16 cellular contexts compared by ENCODE assay signal in the genomic region with DNA sequence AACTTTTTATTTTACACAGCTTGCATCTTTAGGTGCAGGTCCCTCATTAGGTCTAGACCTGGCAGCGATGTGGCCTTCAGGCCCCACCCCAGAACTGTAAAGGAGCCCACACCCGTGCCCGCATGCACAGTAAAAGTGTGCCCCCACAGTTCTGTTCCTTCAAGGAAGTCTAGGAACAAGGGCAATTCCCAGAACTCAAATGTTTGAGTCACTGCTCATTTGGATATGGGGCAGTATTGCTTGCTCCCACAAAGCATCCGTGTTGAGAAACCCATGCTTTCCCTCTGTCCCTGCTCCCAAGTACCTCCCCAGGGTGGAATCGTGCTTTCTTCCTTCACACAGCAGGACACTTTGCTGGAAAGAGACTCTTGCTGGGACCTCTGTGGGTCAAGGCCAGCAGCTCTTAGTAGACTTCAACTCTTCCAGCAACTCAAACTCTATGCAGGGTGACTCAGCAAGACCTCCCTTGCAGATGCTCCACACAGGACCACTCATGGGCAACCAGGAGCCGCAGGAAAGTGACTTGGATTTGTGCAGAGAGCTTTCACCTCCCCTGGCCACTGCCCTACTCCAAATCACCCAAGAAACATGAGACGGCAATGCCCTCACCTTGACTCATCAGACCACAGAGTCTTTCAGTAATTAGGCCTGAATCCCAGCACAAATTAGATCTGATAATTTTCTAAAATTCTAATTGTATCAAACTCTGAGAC. TPM values are rescaled to one million over a fixed set of nuclear protein-coding genes. Genes with fewer than 3 reads are reported as not detected.
A peak's percentile ranks its signal among the peaks of the same experiment; 100 is the strongest.
DNase-seq lines count a peak whose midpoint lies in the region; ATAC-seq and TF ChIP-seq lines count a peak whose summit lies in the region.
"Had no signal": no experiment of that assay in that cellular context is flagged by ENCODE, and none has a peak within 500 bp of the region (broad histone marks: within the 10 kb centered on the region; RNA-seq: fewer than 3 reads in every experiment).

No MANE protein-coding gene starts in this region.

- no peak overlapping the region for H3K4me3 ChIP-seq in HEK293 (ENCODE audit: low read depth, low read length)
- H3K4me3 ChIP-seq: gastrocnemius medialis, pancreas had no signal

- peak; percentile 66 for DNase-seq in AG08395 (ENCODE audit: low spot score)
- DNase-seq in activated T-helper 2 cell treated with anti-CD3 and anti-CD28 coated beads, Interferon-gamma antibody, Interleukin-2, Interleukin-4, amounts not matched to agents 10 μg/mL and 5 μg/mL and 100 μg/mL, durations not matched to agents 14 hours and 24 hours and 36 hours (ENCODE audit: low spot score), result no peak
- peak in 1 of 2 donors; percentile 68 for DNase-seq in foreskin keratinocyte
- DNase-seq in GM10266 (ENCODE audit: extremely low spot score), result no peak
- no peak for DNase-seq in KG1 (lab: John Stamatoyannopoulos, UW)
- no peak for DNase-seq in GOT3 (lab: John Stamatoyannopoulos, UW)
- DNase-seq: activated T-cell treated with anti-CD3 and anti-CD28 coated beads for 4 hours, gastrocnemius medialis, NCI-H187, pancreas, substantia nigra had no signal

- POLR2A ChIA-PET in HEK293 (lab: Yijun Ruan, JAX), result no interaction called here

- H3K9me3 Mint-ChIP-seq in activated T-helper 2 cell treated with anti-CD3 and anti-CD28 coated beads, Interferon-gamma antibody, Interleukin-2, Interleukin-4, amounts not matched to agents 10 μg/mL and 5 μg/mL and 100 μg/mL, durations not matched to agents 14 hours and 24 hours and 36 hours, result no peaks in the 10 kb centered on the region
- H3K9me3 Mint-ChIP-seq: CD14-positive monocyte had no signal

- H3K4me3 Mint-ChIP-seq in activated T-helper 2 cell treated with anti-CD3 and anti-CD28 coated beads, Interferon-gamma antibody, Interleukin-2, Interleukin-4, amounts not matched to agents 10 μg/mL and 5 μg/mL and 100 μg/mL, durations not matched to agents 14 hours and 24 hours and 36 hours (ENCODE audit: low read depth), result no peak overlapping the region
- H3K4me3 Mint-ChIP-seq: brain, CD14-positive monocyte had no signal

- H3K36me3 Mint-ChIP-seq in activated T-helper 2 cell treated with anti-CD3 and anti-CD28 coated beads, Interferon-gamma antibody, Interleukin-2, Interleukin-4, amounts not matched to agents 10 μg/mL and 5 μg/mL and 100 μg/mL, durations not matched to agents 14 hours and 24 hours and 36 hours (ENCODE audit: low read depth), result peaks cover 29% of the 10 kb centered on the region

- H3K4me1 Mint-ChIP-seq in activated T-helper 2 cell treated with anti-CD3 and anti-CD28 coated beads, Interferon-gamma antibody, Interleukin-2, Interleukin-4, amounts not matched to agents 10 μg/mL and 5 μg/mL and 100 μg/mL, durations not matched to agents 14 hours and 24 hours and 36 hours (ENCODE audit: low read depth), result peaks cover 49% of the 10 kb centered on the region

- H3K27me3 ChIP-seq in foreskin keratinocyte, result no peaks in the 10 kb centered on the region
- H3K27me3 ChIP-seq: gastrocnemius medialis, pancreas had no signal

- no peak overlapping the region for H3K27ac ChIP-seq in HEK293 (ENCODE audit: extremely low read depth, low read depth, low read length)
- peak overlapping the region; percentile 68 for H3K27ac ChIP-seq in foreskin keratinocyte
- H3K27ac ChIP-seq: gastrocnemius medialis, pancreas, VCaP had no signal

- no peaks in the 10 kb centered on the region for H3K27me3 Mint-ChIP-seq in activated T-helper 2 cell treated with anti-CD3 and anti-CD28 coated beads, Interferon-gamma antibody, Interleukin-2, Interleukin-4, amounts not matched to agents 10 μg/mL and 5 μg/mL and 100 μg/mL, durations not matched to agents 14 hours and 24 hours and 36 hours (ENCODE audit: low read depth)
- H3K27me3 Mint-ChIP-seq: brain had no signal

- TF ChIP-seq CTCF in HEK293 (tag by site-specific recombination; IDR thresholded peaks at IDR 0.05), result no peak
- TF ChIP-seq CTCF in foreskin keratinocyte (conservative IDR thresholded peaks at IDR 0.05), result no peak
- no peak for TF ChIP-seq CTCF in GM10266 (IDR thresholded peaks at IDR 0.05; ENCODE audit: control insufficient read depth, insufficient read depth, low read depth, missing control alignments)

- CTCF ChIA-PET in HEK293 (lab: Yijun Ruan, JAX), result interaction anchor here (0.7 kb wide), 1 partner anchor 131 kb away, joined by 3 read pairs; no protein-coding TSS in a partner anchor

- H3K27ac Mint-ChIP-seq in activated T-helper 2 cell treated with anti-CD3 and anti-CD28 coated beads, Interferon-gamma antibody, Interleukin-2, Interleukin-4, amounts not matched to agents 10 μg/mL and 5 μg/mL and 100 μg/mL, durations not matched to agents 14 hours and 24 hours and 36 hours, result peak overlapping the region; percentile 18

- no peaks in the 10 kb centered on the region for H3K9me3 ChIP-seq in HEK293 (ENCODE audit: control insufficient read depth, insufficient read depth, low read depth, low read length)
- H3K9me3 ChIP-seq: gastrocnemius medialis, pancreas had no signal

- H3K4me1 ChIP-seq in HEK293 (ENCODE audit: control insufficient read depth, insufficient read depth, low read length) (peaks cover 2% of the 10 kb centered on the region; the same call in 1 of the 2 replicates), foreskin keratinocyte (peaks cover 86% of the 10 kb centered on the region)

- intact Hi-C loops in activated T-helper 2 cell treated with anti-CD3 and anti-CD28 coated beads, Interferon-gamma antibody, Interleukin-2, Interleukin-4, amounts not matched to agents 10 μg/mL and 5 μg/mL and 100 μg/mL, durations not matched to agents 14 hours and 24 hours and 36 hours (cut with micrococcal nuclease), result no loop called here

- no peaks in the 10 kb centered on the region for H3K36me3 ChIP-seq in HEK293 (ENCODE audit: control insufficient read depth in 2 of 2, insufficient read depth in 1 of 2, low read length in 2 of 2)
- H3K36me3 ChIP-seq: gastrocnemius medialis, pancreas had no signal

- ATAC-seq in foreskin keratinocyte, result peak; percentile 71
- no peak for ATAC-seq in GM19452 (IDR thresholded peaks at IDR 0.05; ENCODE audit: unreplicated experiment)
- ATAC-seq: gastrocnemius medialis, pancreas had no signal

TF ChIP-seq in HEK293, 187 proteins besides CTCF, POLR2A, EP300 and RAD21:
- TF ChIP-seq GLIS1 (tag by site-specific recombination; IDR thresholded peaks at IDR 0.05) (peak; percentile 37), GLIS2 (tag by site-specific recombination; IDR thresholded peaks at IDR 0.05) (peak; percentile 20; the same call in 1 of the 2 replicates), ZIC2 (tag by site-specific recombination; IDR thresholded peaks at IDR 0.05) (peak; percentile 91), ZNF626 (tag by site-specific recombination; IDR thresholded peaks at IDR 0.05) (no peak)

RNA-seq across cellular contexts. Expression of a gene that starts 12.3 kb away (rescaled TPM):
- 111 and 114 TPM in 2 replicates for total RNA-seq in activated T-helper 2 cell treated with anti-CD3 and anti-CD28 coated beads, Interferon-gamma antibody, Interleukin-2, Interleukin-4, amounts not matched to agents 10 μg/mL and 5 μg/mL and 100 μg/mL, durations not matched to agents 14 hours and 24 hours and 36 hours
- 69.8 and 76.2 TPM in 2 replicates for total RNA-seq in foreskin keratinocyte
- polyA plus RNA-seq in foreskin keratinocyte, result 20.2 and 25.3 TPM in 2 replicates
